Comparison of ENCODE assay signal across 22 cellular contexts in genomic region chr3:73409405-73409804, GRCh38.
DNase-seq lines count a peak whose midpoint lies in the region; ATAC-seq and TF ChIP-seq lines count a peak whose summit lies in the region.
"Had no signal": no experiment of that assay in that cellular context is flagged by ENCODE, and none has a peak within 500 bp of the region (broad histone marks: within the 10 kb centered on the region; RNA-seq: fewer than 3 reads in every experiment).

No MANE protein-coding gene starts in this region.

- TF ChIP-seq CTCF in BJ (IDR thresholded peaks at IDR 0.05; ENCODE audit: insufficient read depth, low read depth, low read length): no peak
- TF ChIP-seq CTCF in epithelial cell of esophagus (IDR thresholded peaks at IDR 0.05; ENCODE audit: insufficient read depth, low read depth, low read length, missing control alignments): no peak
- TF ChIP-seq CTCF in sigmoid colon (IDR thresholded peaks at IDR 0.05): no peak
- no peak for TF ChIP-seq CTCF in spleen (IDR thresholded peaks at IDR 0.05 in 8 of 11, conservative IDR thresholded peaks at IDR 0.05 in 3 of 11)

- no peak for ATAC-seq in HG03378 (IDR thresholded peaks at IDR 0.05; ENCODE audit: unreplicated experiment)
- ATAC-seq: Panc1 had no signal

- peaks cover 2% of the 10 kb centered on the region for H3K36me3 ChIP-seq in BJ (ENCODE audit: control insufficient read depth, insufficient read depth, low read length)
- H3K36me3 ChIP-seq in sigmoid colon: no peaks in the 10 kb centered on the region
- no peaks in the 10 kb centered on the region for H3K36me3 ChIP-seq in spleen
- H3K36me3 ChIP-seq: neural progenitor cell had no signal

- intact Hi-C loops in sigmoid colon (cut with DNase I): loop anchor here (10.0 kb wide), 1 partner anchor 85 kb away; no protein-coding TSS in a partner anchor
- intact Hi-C loops in spleen (cut with DNase I; ENCODE audit: low total_unique reads): no loop called here

- H3K4me3 ChIP-seq in BJ (ENCODE audit: low read depth, low read length) (no peak overlapping the region), epithelial cell of esophagus (ENCODE audit: low read length) (no peak overlapping the region), sigmoid colon (no peak overlapping the region), spleen (no peak overlapping the region)
- H3K4me3 ChIP-seq: hepatocyte, neural progenitor cell had no signal

- CTCF ChIA-PET in BJ (lab: Yijun Ruan, JAX): interaction anchor here (1.5 kb wide), 1 partner anchor 93 kb away, joined by 3 read pairs; no protein-coding TSS in a partner anchor

- DNase-seq in BJ (ENCODE audit: low read depth): peak; percentile 87
- peak; percentile 32 for DNase-seq in M059J (ENCODE audit: low read depth)
- DNase-seq in epithelial cell of esophagus (ENCODE audit: low read depth): peak; percentile 5
- no peak for DNase-seq in sigmoid colon
- no peak for DNase-seq in spleen
- no peak for DNase-seq in T-helper 1 cell
- no peak for DNase-seq in medulla oblongata (ENCODE audit: extremely low spot score)
- DNase-seq: activated CD4-positive, alpha-beta T cell treated with anti-CD3 and anti-CD28 coated beads, Interleukin-2, amount 50 U/mL, for 4 hours; activated naive CD4-positive, alpha-beta T cell treated with anti-CD3 and anti-CD28 coated beads, Interleukin-2, amount 50 U/mL, for 16 hours; activated T-cell treated with anti-CD3 and anti-CD28 coated beads, Interleukin-2, amount 50 U/mL, for 1 hour; AML-193; GF-D8; Karpas-422; kidney; NCI-H1417 treated with DMSO at 0.1 percent for 48 hours; NCI-H82; stimulated activated CD4-positive, alpha-beta T cell treated with anti-CD3 and anti-CD28 coated beads, Interleukin-15, amount 100 ng/mL, for 24 hours; stimulated activated naive CD4-positive, alpha-beta T cell treated with Interleukin-2 at 50 U/mL for 16 hours had no signal

- TF ChIP-seq EP300 in sigmoid colon (IDR thresholded peaks at IDR 0.05): no peak

- WGBS in sigmoid colon, 2 donors: 75 to 81% methylated on average over 8 of the region's 8 CpGs
- 75 to 87% (median 79%) methylated on average over 8 of the region's 8 CpGs for WGBS in spleen, 5 donors

- peaks cover 0 to 100% (median 82%) of the 10 kb centered on the region in 4 donors for H3K4me1 ChIP-seq in sigmoid colon
- no peaks in the 10 kb centered on the region for H3K4me1 ChIP-seq in spleen

- H3K27ac ChIP-seq in sigmoid colon: peak overlapping the region; percentile 19 to 71 (median 32)
- no peak overlapping the region for H3K27ac ChIP-seq in spleen
- H3K27ac ChIP-seq: hepatocyte, neural progenitor cell had no signal

- TF ChIP-seq POLR2A in sigmoid colon (IDR thresholded peaks at IDR 0.05) (no peak), spleen (IDR thresholded peaks at IDR 0.05) (no peak)

- POLR2A ChIA-PET in BJ (lab: Charles Lee): interaction anchor here (0.6 kb wide), 1 partner anchor 344 kb away, joined by 3 read pairs; no protein-coding TSS in a partner anchor

- H3K27me3 ChIP-seq in BJ (ENCODE audit: control insufficient read depth, insufficient read depth, low read length) (no peaks in the 10 kb centered on the region), sigmoid colon (no peaks in the 10 kb centered on the region), spleen (replicated peaks in 1 of 7) (no peaks in the 10 kb centered on the region)
- H3K27me3 ChIP-seq: hepatocyte, neural progenitor cell had no signal

- H3K9me3 ChIP-seq in sigmoid colon: no peaks in the 10 kb centered on the region
- no peaks in the 10 kb centered on the region for H3K9me3 ChIP-seq in spleen

Comparison
In these comparisons a context has a peak if more than half of its experiments do, and no peak if none do; other contexts are left out.
1. DNase-seq: peak in BJ (single experiment), M059J (single experiment) and epithelial cell of esophagus (single experiment); none in sigmoid colon (single experiment), spleen (single experiment), T-helper 1 cell (0 of 5) and medulla oblongata (single experiment).
2. H3K27ac ChIP-seq: peak in sigmoid colon (4 of 4); none in spleen (0 of 8).